In the genomic region with DNA sequence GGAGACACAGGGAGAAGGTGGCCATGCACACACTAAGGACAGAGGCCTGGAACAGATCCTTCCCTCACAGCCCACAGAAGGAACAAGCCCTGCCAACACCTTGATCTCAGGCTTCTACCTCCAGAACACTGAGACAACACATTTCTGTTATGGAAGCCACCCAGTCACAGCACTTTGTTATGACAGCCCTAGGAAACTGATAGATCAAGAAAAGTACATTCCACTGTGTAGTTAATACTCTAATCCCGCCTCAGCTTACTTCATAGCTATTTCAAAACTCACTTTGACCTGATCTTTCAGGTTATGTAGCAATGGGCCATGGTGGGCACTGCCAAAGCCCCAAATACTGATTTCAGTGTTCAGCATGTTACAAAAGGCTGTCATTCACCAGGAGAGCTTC, we compare ENCODE assay signal across 2 cellular contexts.
TF ChIP-seq lines count a peak whose summit lies in the region.

No MANE protein-coding gene starts in this region.

TF ChIP-seq in GM23338, 12 proteins besides CTCF, POLR2A, EP300 and RAD21 (continued from another document):
- TF ChIP-seq, protein P1, sequence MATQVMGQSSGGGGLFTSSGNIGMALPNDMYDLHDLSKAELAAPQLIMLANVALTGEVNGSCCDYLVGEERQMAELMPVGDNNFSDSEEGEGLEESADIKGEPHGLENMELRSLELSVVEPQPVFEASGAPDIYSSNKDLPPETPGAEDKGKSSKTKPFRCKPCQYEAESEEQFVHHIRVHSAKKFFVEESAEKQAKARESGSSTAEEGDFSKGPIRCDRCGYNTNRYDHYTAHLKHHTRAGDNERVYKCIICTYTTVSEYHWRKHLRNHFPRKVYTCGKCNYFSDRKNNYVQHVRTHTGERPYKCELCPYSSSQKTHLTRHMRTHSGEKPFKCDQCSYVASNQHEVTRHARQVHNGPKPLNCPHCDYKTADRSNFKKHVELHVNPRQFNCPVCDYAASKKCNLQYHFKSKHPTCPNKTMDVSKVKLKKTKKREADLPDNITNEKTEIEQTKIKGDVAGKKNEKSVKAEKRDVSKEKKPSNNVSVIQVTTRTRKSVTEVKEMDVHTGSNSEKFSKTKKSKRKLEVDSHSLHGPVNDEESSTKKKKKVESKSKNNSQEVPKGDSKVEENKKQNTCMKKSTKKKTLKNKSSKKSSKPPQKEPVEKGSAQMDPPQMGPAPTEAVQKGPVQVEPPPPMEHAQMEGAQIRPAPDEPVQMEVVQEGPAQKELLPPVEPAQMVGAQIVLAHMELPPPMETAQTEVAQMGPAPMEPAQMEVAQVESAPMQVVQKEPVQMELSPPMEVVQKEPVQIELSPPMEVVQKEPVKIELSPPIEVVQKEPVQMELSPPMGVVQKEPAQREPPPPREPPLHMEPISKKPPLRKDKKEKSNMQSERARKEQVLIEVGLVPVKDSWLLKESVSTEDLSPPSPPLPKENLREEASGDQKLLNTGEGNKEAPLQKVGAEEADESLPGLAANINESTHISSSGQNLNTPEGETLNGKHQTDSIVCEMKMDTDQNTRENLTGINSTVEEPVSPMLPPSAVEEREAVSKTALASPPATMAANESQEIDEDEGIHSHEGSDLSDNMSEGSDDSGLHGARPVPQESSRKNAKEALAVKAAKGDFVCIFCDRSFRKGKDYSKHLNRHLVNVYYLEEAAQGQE (IDR thresholded peaks at IDR 0.05; ENCODE audit: unreplicated experiment): no peak
- TF ChIP-seq JUNB (IDR thresholded peaks at IDR 0.05; ENCODE audit: unreplicated experiment) (no peak), EZH2 (IDR thresholded peaks at IDR 0.05; ENCODE audit: low read depth, unreplicated experiment) (no peak)

TF ChIP-seq in K562, 482 proteins besides CTCF, POLR2A, EP300 and RAD21 (continued from another document):
- TF ChIP-seq, protein P2, sequence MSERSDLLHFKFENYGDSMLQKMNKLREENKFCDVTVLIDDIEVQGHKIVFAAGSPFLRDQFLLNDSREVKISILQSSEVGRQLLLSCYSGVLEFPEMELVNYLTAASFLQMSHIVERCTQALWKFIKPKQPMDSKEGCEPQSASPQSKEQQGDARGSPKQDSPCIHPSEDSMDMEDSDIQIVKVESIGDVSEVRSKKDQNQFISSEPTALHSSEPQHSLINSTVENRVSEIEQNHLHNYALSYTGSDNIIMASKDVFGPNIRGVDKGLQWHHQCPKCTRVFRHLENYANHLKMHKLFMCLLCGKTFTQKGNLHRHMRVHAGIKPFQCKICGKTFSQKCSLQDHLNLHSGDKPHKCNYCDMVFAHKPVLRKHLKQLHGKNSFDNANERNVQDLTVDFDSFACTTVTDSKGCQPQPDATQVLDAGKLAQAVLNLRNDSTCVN (CRISPR knock-in tag; IDR thresholded peaks at IDR 0.05): no peak
- TF ChIP-seq ZNF384 (IDR thresholded peaks at IDR 0.05; ENCODE audit: low read depth, low read length) (no peak), ZNF507 (tag; conservative IDR thresholded peaks at IDR 0.05) (no peak)
